Comparison of ENCODE assay signal across 37 cellular contexts in genomic region chr1:52892424-52892823, GRCh38. TPM values are rescaled to one million over a fixed set of nuclear protein-coding genes. Genes with fewer than 3 reads are reported as not detected.
"Had no signal": no experiment of that assay in that cellular context is flagged by ENCODE, and none has a peak within 500 bp of the region (broad histone marks: within the 10 kb centered on the region; RNA-seq: fewer than 3 reads in every experiment).

No MANE protein-coding gene starts in this region.

- DNase-seq: activated B cell treated with CpG ODN at 0.5 μM for 24 hours; activated CD4-positive, alpha-beta memory T cell treated with anti-CD3 and anti-CD28 coated beads for 36 hours; activated CD4-positive, alpha-beta T cell treated with anti-CD3 and anti-CD28 coated beads for 4 hours; activated CD4-positive, alpha-beta T cell treated with anti-CD3 and anti-CD28 coated beads, Interleukin-2, amount 10 ng/mL, durations not matched to agents 24 days and 14 days; activated CD4-positive, alpha-beta T cell treated with anti-CD3 and anti-CD28 coated beads, Interleukin-2, amount 50 U/mL, for 1 hour; activated CD4-positive, alpha-beta T cell treated with anti-CD3 and anti-CD28 coated beads, Interleukin-2, amount 50 U/mL, for 4 hours; activated CD4-positive, CD25-positive, alpha-beta regulatory T cell treated with anti-CD3 and anti-CD28 coated beads, Interleukin-2, amount 50 U/mL, for 72 hours; activated CD8-positive, alpha-beta memory T cell treated with anti-CD3 and anti-CD28 coated beads for 24 hours; activated CD8-positive, alpha-beta memory T cell treated with anti-CD3 and anti-CD28 coated beads, Interleukin-2, amount 10 ng/mL, durations not matched to agents 7 days and 5 days; activated CD8-positive, alpha-beta memory T cell treated with anti-CD3 and anti-CD28 coated beads, Interleukin-2, amount 50 U/mL, for 48 hours; activated CD8-positive, alpha-beta T cell treated with anti-CD3 and anti-CD28 coated beads for 36 hours; activated effector memory CD4-positive, alpha-beta T cell treated with Interleukin-2 at 50 U/mL for 16 hours; activated gamma-delta T cell; activated naive CD4-positive, alpha-beta T cell treated with anti-CD3 and anti-CD28 coated beads, Interleukin-2, amount 10 ng/mL, durations not matched to agents 7 days and 5 days; activated naive CD4-positive, alpha-beta T cell treated with Interleukin-2 at 50 U/mL for 16 hours; activated naive CD8-positive, alpha-beta T cell treated with anti-CD3 and anti-CD28 coated beads, Interleukin-2, amount 10 ng/mL, durations not matched to agents 7 days and 5 days; activated naive CD8-positive, alpha-beta T cell treated with anti-CD3 and anti-CD28 coated beads, Interleukin-2, amount 50 U/mL, for 24 hours; activated T-cell treated with anti-CD3 and anti-CD28 coated beads, Interleukin-2, amount 50 U/mL, for 24 hours; activated T-cell treated with anti-CD3 and anti-CD28 coated beads, Interleukin-2, amount 50 U/mL, for 48 hours; amygdala; anterior cingulate cortex; caudate nucleus; SW 1271; T-helper 1 cell; T-helper 2 cell; T-helper 9 cell had no signal

- H3K9me3 ChIP-seq: ascending aorta had no signal

- H3K36me3 ChIP-seq: cardiac muscle cell had no signal

- FAIRE-seq: bronchial epithelial cell, TTC549 had no signal

- H3K4me3 ChIP-seq: ascending aorta, cardiac muscle cell had no signal

- H3K27ac Mint-ChIP-seq: activated B cell treated with CpG ODN at 0.5 μM for 24 hours; activated CD4-positive, alpha-beta memory T cell treated with anti-CD3 and anti-CD28 coated beads for 36 hours; activated CD4-positive, alpha-beta T cell treated with anti-CD3 and anti-CD28 coated beads, Interleukin-2, amount 10 ng/mL, durations not matched to agents 24 days and 14 days; activated CD8-positive, alpha-beta memory T cell treated with anti-CD3 and anti-CD28 coated beads, Interleukin-2, amount 10 ng/mL, durations not matched to agents 7 days and 5 days; activated CD8-positive, alpha-beta T cell treated with anti-CD3 and anti-CD28 coated beads for 36 hours; activated naive CD4-positive, alpha-beta T cell treated with anti-CD3 and anti-CD28 coated beads, Interleukin-2, amount 10 ng/mL, durations not matched to agents 7 days and 5 days; activated naive CD4-positive, alpha-beta T cell treated with anti-CD3 and anti-CD28 coated beads, Interleukin-2, amount 50 U/mL, for 24 hours; activated naive CD8-positive, alpha-beta T cell; activated naive CD8-positive, alpha-beta T cell treated with anti-CD3 and anti-CD28 coated beads, Interleukin-2, amount 10 ng/mL, durations not matched to agents 7 days and 5 days; activated naive CD8-positive, alpha-beta T cell treated with anti-CD3 and anti-CD28 coated beads, Interleukin-2, amount 50 U/mL, for 24 hours; activated T-cell treated with anti-CD3 and anti-CD28 coated beads, Interleukin-2, amount 50 U/mL, for 24 hours; activated T-helper 2 cell treated with anti-CD3 and anti-CD28 coated beads, Interferon-gamma antibody, Interleukin-2, Interleukin-4, amounts not matched to agents 10 μg/mL and 5 μg/mL and 100 μg/mL, durations not matched to agents 14 hours and 24 hours and 36 hours; brain; T-helper 1 cell treated with Interleukin-12 subunit alpha and Interleukin-12 subunit beta and Interleukin-4 antibody, amounts not matched to agents 30 μg/mL and 1 μg/mL, for 36 hours; T-helper 2 cell treated with Interferon-gamma antibody and Interleukin-4, amounts not matched to agents 5 μg/mL and 100 μg/mL, for 36 hours had no signal

- ATAC-seq: activated CD8-positive, alpha-beta memory T cell treated with anti-CD3 and anti-CD28 coated beads, Interleukin-2, amount 10 ng/mL, durations not matched to agents 7 days and 5 days; activated CD8-positive, alpha-beta T cell treated with anti-CD3 and anti-CD28 coated beads for 36 hours; activated naive CD8-positive, alpha-beta T cell treated with anti-CD3 and anti-CD28 coated beads, Interleukin-2, amount 50 U/mL, for 24 hours had no signal

- H3K27ac ChIP-seq: ascending aorta, cardiac muscle cell, VCaP had no signal

- H3K27me3 Mint-ChIP-seq: activated B cell treated with CpG ODN at 0.5 μM for 24 hours; activated CD4-positive, alpha-beta memory T cell treated with anti-CD3 and anti-CD28 coated beads for 36 hours; activated CD4-positive, alpha-beta T cell treated with anti-CD3 and anti-CD28 coated beads, Interleukin-2, amount 10 ng/mL, durations not matched to agents 24 days and 14 days; activated CD8-positive, alpha-beta memory T cell treated with anti-CD3 and anti-CD28 coated beads, Interleukin-2, amount 10 ng/mL, durations not matched to agents 7 days and 5 days; activated CD8-positive, alpha-beta T cell treated with anti-CD3 and anti-CD28 coated beads for 36 hours; activated naive CD4-positive, alpha-beta T cell treated with anti-CD3 and anti-CD28 coated beads, Interleukin-2, amount 10 ng/mL, durations not matched to agents 7 days and 5 days; activated naive CD4-positive, alpha-beta T cell treated with anti-CD3 and anti-CD28 coated beads, Interleukin-2, amount 50 U/mL, for 24 hours; activated naive CD8-positive, alpha-beta T cell; activated naive CD8-positive, alpha-beta T cell treated with anti-CD3 and anti-CD28 coated beads, Interleukin-2, amount 50 U/mL, for 24 hours; activated T-cell treated with anti-CD3 and anti-CD28 coated beads, Interleukin-2, amount 50 U/mL, for 24 hours had no signal

- H3K9me3 Mint-ChIP-seq: activated B cell treated with CpG ODN at 0.5 μM for 24 hours; activated CD4-positive, alpha-beta memory T cell treated with anti-CD3 and anti-CD28 coated beads for 36 hours; activated CD4-positive, alpha-beta T cell treated with anti-CD3 and anti-CD28 coated beads, Interleukin-2, amount 10 ng/mL, durations not matched to agents 24 days and 14 days; activated CD8-positive, alpha-beta T cell treated with anti-CD3 and anti-CD28 coated beads for 36 hours; activated naive CD4-positive, alpha-beta T cell treated with anti-CD3 and anti-CD28 coated beads, Interleukin-2, amount 10 ng/mL, durations not matched to agents 7 days and 5 days; activated naive CD4-positive, alpha-beta T cell treated with anti-CD3 and anti-CD28 coated beads, Interleukin-2, amount 50 U/mL, for 24 hours; activated naive CD8-positive, alpha-beta T cell treated with anti-CD3 and anti-CD28 coated beads, Interleukin-2, amount 10 ng/mL, durations not matched to agents 7 days and 5 days; activated naive CD8-positive, alpha-beta T cell treated with anti-CD3 and anti-CD28 coated beads, Interleukin-2, amount 50 U/mL, for 24 hours; activated T-cell treated with anti-CD3 and anti-CD28 coated beads, Interleukin-2, amount 50 U/mL, for 24 hours; activated T-helper 2 cell treated with anti-CD3 and anti-CD28 coated beads, Interferon-gamma antibody, Interleukin-2, Interleukin-4, amounts not matched to agents 10 μg/mL and 5 μg/mL and 100 μg/mL, durations not matched to agents 14 hours and 24 hours and 36 hours; brain; T-helper 1 cell treated with Interleukin-12 subunit alpha and Interleukin-12 subunit beta and Interleukin-4 antibody, amounts not matched to agents 30 μg/mL and 1 μg/mL, for 36 hours; T-helper 2 cell treated with Interferon-gamma antibody and Interleukin-4, amounts not matched to agents 5 μg/mL and 100 μg/mL, for 36 hours had no signal

- H3K36me3 Mint-ChIP-seq: activated CD4-positive, alpha-beta memory T cell treated with anti-CD3 and anti-CD28 coated beads for 36 hours; activated CD8-positive, alpha-beta memory T cell treated with anti-CD3 and anti-CD28 coated beads, Interleukin-2, amount 10 ng/mL, durations not matched to agents 7 days and 5 days; activated naive CD4-positive, alpha-beta T cell treated with anti-CD3 and anti-CD28 coated beads, Interleukin-2, amount 10 ng/mL, durations not matched to agents 7 days and 5 days; brain had no signal

- H3K4me1 Mint-ChIP-seq: activated B cell treated with CpG ODN at 0.5 μM for 24 hours; activated CD4-positive, alpha-beta T cell treated with anti-CD3 and anti-CD28 coated beads, Interleukin-2, amount 10 ng/mL, durations not matched to agents 24 days and 14 days; activated CD8-positive, alpha-beta memory T cell treated with anti-CD3 and anti-CD28 coated beads, Interleukin-2, amount 10 ng/mL, durations not matched to agents 7 days and 5 days; activated naive CD4-positive, alpha-beta T cell treated with anti-CD3 and anti-CD28 coated beads, Interleukin-2, amount 10 ng/mL, durations not matched to agents 7 days and 5 days; activated naive CD4-positive, alpha-beta T cell treated with anti-CD3 and anti-CD28 coated beads, Interleukin-2, amount 50 U/mL, for 24 hours; activated naive CD8-positive, alpha-beta T cell treated with anti-CD3 and anti-CD28 coated beads, Interleukin-2, amount 50 U/mL, for 24 hours; brain had no signal

- H3K4me1 ChIP-seq: ascending aorta had no signal

- H3K4me3 Mint-ChIP-seq: activated B cell treated with CpG ODN at 0.5 μM for 24 hours; activated CD4-positive, alpha-beta memory T cell treated with anti-CD3 and anti-CD28 coated beads for 36 hours; activated CD4-positive, alpha-beta T cell treated with anti-CD3 and anti-CD28 coated beads, Interleukin-2, amount 10 ng/mL, durations not matched to agents 24 days and 14 days; activated CD8-positive, alpha-beta memory T cell treated with anti-CD3 and anti-CD28 coated beads, Interleukin-2, amount 10 ng/mL, durations not matched to agents 7 days and 5 days; activated CD8-positive, alpha-beta T cell treated with anti-CD3 and anti-CD28 coated beads for 36 hours; activated naive CD4-positive, alpha-beta T cell treated with anti-CD3 and anti-CD28 coated beads, Interleukin-2, amount 10 ng/mL, durations not matched to agents 7 days and 5 days; activated naive CD4-positive, alpha-beta T cell treated with anti-CD3 and anti-CD28 coated beads, Interleukin-2, amount 50 U/mL, for 24 hours; activated naive CD8-positive, alpha-beta T cell; activated naive CD8-positive, alpha-beta T cell treated with anti-CD3 and anti-CD28 coated beads, Interleukin-2, amount 10 ng/mL, durations not matched to agents 7 days and 5 days; activated naive CD8-positive, alpha-beta T cell treated with anti-CD3 and anti-CD28 coated beads, Interleukin-2, amount 50 U/mL, for 24 hours; activated T-cell treated with anti-CD3 and anti-CD28 coated beads, Interleukin-2, amount 50 U/mL, for 24 hours; brain; T-helper 1 cell treated with Interleukin-12 subunit alpha and Interleukin-12 subunit beta and Interleukin-4 antibody, amounts not matched to agents 30 μg/mL and 1 μg/mL, for 36 hours; T-helper 2 cell treated with Interferon-gamma antibody and Interleukin-4, amounts not matched to agents 5 μg/mL and 100 μg/mL, for 36 hours had no signal

- H3K27me3 ChIP-seq: ascending aorta, cardiac muscle cell had no signal

RNA-seq across cellular contexts. Expression of gene ZYG11A, which starts 49.9 kb away (rescaled TPM):
- total RNA-seq: ascending aorta had no signal
